Comparison of ENCODE assay signal across 9 cellular contexts in the genomic region with DNA sequence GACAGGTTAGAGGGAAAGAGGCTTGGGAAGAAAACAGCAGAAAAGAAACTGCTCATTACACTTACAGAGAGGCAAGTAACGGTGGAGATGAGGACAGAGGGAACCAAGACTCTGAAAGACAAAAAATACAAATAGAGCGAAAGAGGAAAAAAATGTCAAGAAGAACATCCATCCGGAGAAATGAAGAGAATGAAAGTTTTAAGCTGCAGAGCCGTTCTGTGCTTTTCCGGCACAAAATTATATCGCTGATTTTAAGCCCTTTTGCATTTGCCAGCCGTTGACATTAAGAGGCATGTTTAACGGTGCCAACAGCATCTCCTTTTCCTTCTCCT. TPM values are rescaled to one million over a fixed set of nuclear protein-coding genes. Genes with fewer than 3 reads are reported as not detected.
DNase-seq lines count a peak whose midpoint lies in the region; ATAC-seq lines count a peak whose summit lies in the region.
"Had no signal": no experiment of that assay in that cellular context is flagged by ENCODE, and none has a peak within 500 bp of the region (broad histone marks: within the 10 kb centered on the region; RNA-seq: fewer than 3 reads in every experiment).

No MANE protein-coding gene starts in this region.

- no peaks in the 10 kb centered on the region for H3K36me3 ChIP-seq in iPS-15b (ENCODE audit: control insufficient read depth, insufficient read depth, low read length)

- H3K27me3 ChIP-seq in iPS-15b (ENCODE audit: control insufficient read depth, insufficient read depth, low read length), result peaks cover 82% of the 10 kb centered on the region

- H3K4me3 ChIP-seq in iPS-15b (ENCODE audit: low read depth, low read length), result peak overlapping the region; percentile 80

- H3K9me3 ChIP-seq in iPS-15b (ENCODE audit: control insufficient read depth, insufficient read depth, low read length), result no peaks in the 10 kb centered on the region

- peaks cover 59% of the 10 kb centered on the region for H3K27me3 Mint-ChIP-seq in activated T-helper 17 cell treated with anti-CD3 and anti-CD28 coated beads, Interleukin-2, amount 50 U/mL, for 72 hours

- peaks cover 16% of the 10 kb centered on the region for H3K4me1 Mint-ChIP-seq in activated T-helper 17 cell treated with anti-CD3 and anti-CD28 coated beads, Interleukin-2, amount 50 U/mL, for 72 hours
- H3K4me1 Mint-ChIP-seq in stimulated activated effector memory CD8-positive, alpha-beta T cell treated with anti-CD3 and anti-CD28 coated beads, Interleukin-12 subunit alpha, Interleukin-12 subunit beta, amount 100 ng/mL, for 72 hours, result peaks cover 5% of the 10 kb centered on the region

- H3K9me3 Mint-ChIP-seq in activated T-helper 17 cell treated with anti-CD3 and anti-CD28 coated beads, Interleukin-2, amount 50 U/mL, for 72 hours, result peaks cover 4% of the 10 kb centered on the region
- peaks cover 11% of the 10 kb centered on the region for H3K9me3 Mint-ChIP-seq in stimulated activated effector memory CD8-positive, alpha-beta T cell treated with anti-CD3 and anti-CD28 coated beads, Interleukin-12 subunit alpha, Interleukin-12 subunit beta, amount 100 ng/mL, for 72 hours

- peak overlapping the region; percentile 67 for H3K4me3 Mint-ChIP-seq in activated T-helper 17 cell treated with anti-CD3 and anti-CD28 coated beads, Interleukin-2, amount 50 U/mL, for 72 hours
- H3K4me3 Mint-ChIP-seq in stimulated activated effector memory CD8-positive, alpha-beta T cell treated with anti-CD3 and anti-CD28 coated beads, Interleukin-12 subunit alpha, Interleukin-12 subunit beta, amount 100 ng/mL, for 72 hours, result peak overlapping the region; percentile 7

- DNase-seq in stimulated activated effector memory CD8-positive, alpha-beta T cell treated with anti-CD3 and anti-CD28 coated beads, Interleukin-12 subunit alpha, Interleukin-12 subunit beta, amount 100 ng/mL, for 72 hours (ENCODE audit: low spot score in 2 of 2), result no peak
- DNase-seq in NOMO-1 (lab: John Stamatoyannopoulos, UW; ENCODE audit: unreplicated experiment in 2 of 2) (no peak), SHP77 (lab: John Stamatoyannopoulos, UW) (no peak)
- DNase-seq: cortex of kidney had no signal

- H3K4me1 ChIP-seq in iPS-15b (ENCODE audit: control insufficient read depth, insufficient read depth, low read length), result peaks cover 6% of the 10 kb centered on the region

- peak; percentile 10 for ATAC-seq in HG02870 (IDR thresholded peaks at IDR 0.05; ENCODE audit: unreplicated experiment)
- no peak for ATAC-seq in activated T-helper 17 cell treated with anti-CD3 and anti-CD28 coated beads, Interleukin-2, amount 50 U/mL, for 72 hours (replicated peaks)
- no peak for ATAC-seq in stimulated activated effector memory CD8-positive, alpha-beta T cell treated with anti-CD3 and anti-CD28 coated beads, Interleukin-12 subunit alpha, Interleukin-12 subunit beta, amount 100 ng/mL, for 72 hours
- ATAC-seq in HG03432 (IDR thresholded peaks at IDR 0.05; ENCODE audit: unreplicated experiment), result no peak
- ATAC-seq in HG03439 (IDR thresholded peaks at IDR 0.05; ENCODE audit: unreplicated experiment), result no peak

- H3K36me3 Mint-ChIP-seq in activated T-helper 17 cell treated with anti-CD3 and anti-CD28 coated beads, Interleukin-2, amount 50 U/mL, for 72 hours (ENCODE audit: low read depth), result peaks cover 8% of the 10 kb centered on the region
- H3K36me3 Mint-ChIP-seq in stimulated activated effector memory CD8-positive, alpha-beta T cell treated with anti-CD3 and anti-CD28 coated beads, Interleukin-12 subunit alpha, Interleukin-12 subunit beta, amount 100 ng/mL, for 72 hours, result peaks cover 18% of the 10 kb centered on the region

- no peak overlapping the region for H3K27ac Mint-ChIP-seq in activated T-helper 17 cell treated with anti-CD3 and anti-CD28 coated beads, Interleukin-2, amount 50 U/mL, for 72 hours
- no peak overlapping the region for H3K27ac Mint-ChIP-seq in stimulated activated effector memory CD8-positive, alpha-beta T cell treated with anti-CD3 and anti-CD28 coated beads, Interleukin-12 subunit alpha, Interleukin-12 subunit beta, amount 100 ng/mL, for 72 hours

- no peak overlapping the region for H3K9ac ChIP-seq in iPS-15b (ENCODE audit: low read depth, low read length)

RNA-seq across cellular contexts. Expression of gene PCDH10, which starts 0.2 kb away (rescaled TPM):
- total RNA-seq in activated T-helper 17 cell treated with anti-CD3 and anti-CD28 coated beads, Interleukin-2, amount 50 U/mL, for 72 hours, result not detected
